ENCODE assay signal across 6 cellular contexts in genomic region chr16:30561212-30561816, GRCh38. TPM values are rescaled to one million over a fixed set of nuclear protein-coding genes. Genes with fewer than 3 reads are reported as not detected.
DNase-seq lines count a peak whose midpoint lies in the region; FAIRE-seq and TF ChIP-seq lines count a peak whose summit lies in the region.

No MANE protein-coding gene starts in this region.

- H3K9me3 ChIP-seq in HAP-1, result no peaks in the 10 kb centered on the region

- peaks cover 1% of the 10 kb centered on the region for H3K36me3 Mint-ChIP-seq in nephron (ENCODE audit: low read depth)

- H3K27ac ChIP-seq in brain microvascular endothelial cell, result no peak overlapping the region

- no peak for FAIRE-seq in GM12892 (lab: Jason Lieb, UNC)

- peaks cover 9% of the 10 kb centered on the region; the same call in 1 of the 2 replicates for H3K4me1 ChIP-seq in HAP-1

- DNase-seq in GM12892 (ENCODE audit: insufficient read length) (peak; percentile 47), brain microvascular endothelial cell (no peak), SKM-1 (lab: John Stamatoyannopoulos, UW; ENCODE audit: unreplicated experiment) (no peak), GM13977 (ENCODE audit: low spot score) (no peak), HAP-1 (ENCODE audit: low spot score in 2 of 2) (no peak)

- H3K4me3 Mint-ChIP-seq in nephron, result peak overlapping the region; percentile 22 to 71 (median 52)

- no peaks in the 10 kb centered on the region for H3K36me3 ChIP-seq in brain microvascular endothelial cell (replicated peaks)
- no peaks in the 10 kb centered on the region for H3K36me3 ChIP-seq in HAP-1 (replicated peaks)

- peak overlapping the region; percentile 71 to 91 (median 90) for H3K27ac Mint-ChIP-seq in nephron

- TF ChIP-seq POLR2A in GM12892 (IDR thresholded peaks at IDR 0.05; ENCODE audit: low read depth, low read length), result peak; percentile 62; the same call in 1 of the 2 replicates

- in situ Hi-C loops in brain microvascular endothelial cell (cut with HindIII; ENCODE audit: low pct_ligation_motif_present, low sequenced_read_pairs) (no loop called here), GM13977 (cut with MboI; ENCODE audit: low pct_unique_long_range_greater_than_20kb, low sequenced_read_pairs, unreplicated experiment) (no loop called here), HAP-1 (cut with MboI; ENCODE audit: low sequenced_read_pairs) (no loop called here)

- H3K4me1 Mint-ChIP-seq in nephron, result peaks cover 5% of the 10 kb centered on the region

- H3K4me3 ChIP-seq in brain microvascular endothelial cell (ENCODE audit: low read depth, low read length) (peak overlapping the region; percentile 38), HAP-1 (no peak overlapping the region)

- H3K27me3 ChIP-seq in brain microvascular endothelial cell (replicated peaks) (no peaks in the 10 kb centered on the region), HAP-1 (ENCODE audit: low read depth) (no peaks in the 10 kb centered on the region)

- TF ChIP-seq CTCF in brain microvascular endothelial cell (IDR thresholded peaks at IDR 0.05; ENCODE audit: low read depth, low read length, missing control alignments) (no peak), nephron (IDR thresholded peaks at IDR 0.05; ENCODE audit: unreplicated experiment in 3 of 3) (no peak), GM13977 (IDR thresholded peaks at IDR 0.05; ENCODE audit: extremely low read depth, insufficient read depth, missing control alignments) (no peak)

- H3K9me3 Mint-ChIP-seq in nephron, result no peaks in the 10 kb centered on the region

- no peaks in the 10 kb centered on the region for H3K27me3 Mint-ChIP-seq in nephron (ENCODE audit: low read depth)

RNA-seq across cellular contexts. Expression of gene ZNF764, which starts 3.1 kb away (rescaled TPM):
- 3.1 TPM for polyA plus RNA-seq in GM12892 (2012; ENCODE audit: missing spikeins)

RNA-seq across cellular contexts. Expression of gene ZNF688, which starts 10.2 kb away (rescaled TPM):
- 4.9 TPM for polyA plus RNA-seq in GM12892 (2012; ENCODE audit: missing spikeins)

RNA-seq across cellular contexts. Expression of gene ZNF785, which starts 24.2 kb away (rescaled TPM):
- 5.9 TPM for polyA plus RNA-seq in GM12892 (2012; ENCODE audit: missing spikeins)

RNA-seq across cellular contexts. Expression of gene ZNF747, which starts 26.7 kb away (rescaled TPM):
- polyA plus RNA-seq in GM12892 (2012; ENCODE audit: missing spikeins), result 4.3 TPM

RNA-seq across cellular contexts. Expression of gene ZNF768, which starts 34.9 kb away (rescaled TPM):
- 10.6 TPM for polyA plus RNA-seq in GM12892 (2012; ENCODE audit: missing spikeins)
